ENCODE assay signal across 14 cellular contexts in the genomic region with DNA sequence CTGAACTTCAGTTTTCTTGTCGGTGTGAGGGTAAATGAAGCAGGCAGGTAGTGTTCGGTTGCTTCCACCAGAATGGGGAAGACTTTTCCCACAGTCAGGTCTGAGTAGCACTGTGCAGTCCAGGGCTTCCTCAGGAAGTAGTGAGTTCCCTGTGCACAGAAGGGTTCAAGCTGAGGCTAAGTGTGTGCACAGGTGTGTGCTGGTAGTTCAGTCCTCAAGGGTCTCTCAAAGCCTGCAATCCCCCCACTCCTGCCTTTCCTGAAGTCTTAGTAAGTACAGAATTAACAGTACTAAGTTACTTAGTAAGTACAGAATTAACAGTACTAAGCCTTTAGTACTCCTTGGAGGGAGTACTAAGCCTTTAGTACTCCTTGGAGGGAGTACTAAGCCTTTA. TPM values are rescaled to one million over a fixed set of nuclear protein-coding genes. Genes with fewer than 3 reads are reported as not detected.
A peak's percentile ranks its signal among the peaks of the same experiment; 100 is the strongest.
DNase-seq lines count a peak whose midpoint lies in the region; ATAC-seq and TF ChIP-seq lines count a peak whose summit lies in the region.
"Had no signal": no experiment of that assay in that cellular context is flagged by ENCODE, and none has a peak within 500 bp of the region (broad histone marks: within the 10 kb centered on the region; RNA-seq: fewer than 3 reads in every experiment).

No MANE protein-coding gene starts in this region.

- peaks cover 8% of the 10 kb centered on the region for H3K36me3 Mint-ChIP-seq in nephron (ENCODE audit: low read depth)
- H3K36me3 Mint-ChIP-seq: IgD-negative memory B cell had no signal

- no peak for ATAC-seq in PC-3
- no peak for ATAC-seq in GM21529 (IDR thresholded peaks at IDR 0.05; ENCODE audit: unreplicated experiment)
- ATAC-seq in HG03025 (IDR thresholded peaks at IDR 0.05; ENCODE audit: low FRiP score, unreplicated experiment), result no peak
- ATAC-seq: Panc1 had no signal

- H3K9ac ChIP-seq in PC-3 (ENCODE audit: low read length), result no peak overlapping the region

- H3K4me1 Mint-ChIP-seq in nephron, result peaks cover 69% of the 10 kb centered on the region

- H3K4me3 ChIP-seq in PC-3 (ENCODE audit: low read length) (peak overlapping the region; percentile 78), esophagus squamous epithelium (peak overlapping the region in 3 of 4 donors; percentile 43 to 73 (median 56)), tibial nerve (peak overlapping the region in 3 of 4 donors; percentile 42 to 61 (median 59))

- H3K4me2 ChIP-seq in PC-3 (ENCODE audit: low read length), result peak overlapping the region; percentile 96

- TF ChIP-seq CTCF in PC-3 (conservative IDR thresholded peaks at IDR 0.05; ENCODE audit: low read depth, low read length), result no peak
- no peak for TF ChIP-seq CTCF in esophagus squamous epithelium (IDR thresholded peaks at IDR 0.05)
- no peak for TF ChIP-seq CTCF in nephron (IDR thresholded peaks at IDR 0.05; ENCODE audit: unreplicated experiment in 3 of 3)
- TF ChIP-seq CTCF in tibial nerve (IDR thresholded peaks at IDR 0.05), result no peak

- no peaks in the 10 kb centered on the region for H3K9me2 ChIP-seq in PC-3 (replicated peaks; ENCODE audit: low read length)

- CTCF ChIA-PET in PC-3 (lab: Charles Lee), result no interaction called here

- H3K27me3 Mint-ChIP-seq in nephron (ENCODE audit: low read depth), result no peaks in the 10 kb centered on the region

- peak overlapping the region; percentile 95 to 98 (median 97) for H3K4me3 Mint-ChIP-seq in nephron

- no peak overlapping the region for H2AFZ ChIP-seq in PC-3 (ENCODE audit: low read length)

- DNase-seq in PC-3 (no peak), esophagus squamous epithelium (lab: John Stamatoyannopoulos, UW) (no peak), tibial nerve (ENCODE audit: low spot score in 2 of 2) (no peak), kidney glomerular epithelial cell (lab: John Stamatoyannopoulos, UW) (no peak)
- DNase-seq in activated CD8-positive, alpha-beta memory T cell treated with anti-CD3 and anti-CD28 coated beads for 24 hours, result no peak
- DNase-seq: activated naive CD4-positive, alpha-beta T cell treated with Interleukin-2 at 50 U/mL for 16 hours; effector CD4-positive, alpha-beta T cell; NCI-H2081; stimulated activated CD8-positive, alpha-beta memory T cell treated with anti-CD3 and anti-CD28 coated beads, Interleukin-4, amount 100 ng/mL, for 48 hours had no signal

- peak overlapping the region; percentile 93 to 95 (median 94) for H3K27ac Mint-ChIP-seq in nephron
- H3K27ac Mint-ChIP-seq: IgD-negative memory B cell had no signal

- no peaks in the 10 kb centered on the region for H3F3A ChIP-seq in PC-3 (ENCODE audit: low read length, unreplicated experiment)

- POLR2A ChIA-PET in PC-3 (lab: Charles Lee; ENCODE audit: unreplicated experiment), result no interaction called here

- H3K27ac ChIP-seq in PC-3 (ENCODE audit: low read length) (no peak overlapping the region), esophagus squamous epithelium (peak overlapping the region in 3 of 4 donors; percentile 69 to 78 (median 76)), tibial nerve (peak overlapping the region in 2 of 4 donors; percentile 36 to 67)

- intact Hi-C loops in PC-3 (cut with micrococcal nuclease), result no loop called here
- intact Hi-C loops in esophagus squamous epithelium (cut with DNase I), result no loop called here

- H3K27me3 ChIP-seq in PC-3 (ENCODE audit: low read length) (no peaks in the 10 kb centered on the region), esophagus squamous epithelium (peaks cover 0 to 37% (median 0%) of the 10 kb centered on the region in 4 donors), tibial nerve (peaks cover 0 to 12% of the 10 kb centered on the region in 2 donors)

- no peaks in the 10 kb centered on the region for H3K9me3 Mint-ChIP-seq in nephron
- H3K9me3 Mint-ChIP-seq: IgD-negative memory B cell had no signal

- H3K36me3 ChIP-seq in PC-3 (ENCODE audit: low read depth, low read length), result no peaks in the 10 kb centered on the region
- no peaks in the 10 kb centered on the region for H3K36me3 ChIP-seq in esophagus squamous epithelium
- H3K36me3 ChIP-seq in tibial nerve, result no peaks in the 10 kb centered on the region

- H3K9me3 ChIP-seq in PC-3 (ENCODE audit: low read length) (no peaks in the 10 kb centered on the region), esophagus squamous epithelium (no peaks in the 10 kb centered on the region), tibial nerve (no peaks in the 10 kb centered on the region)

- TF ChIP-seq POLR2A in esophagus squamous epithelium (IDR thresholded peaks at IDR 0.05), result no peak
- TF ChIP-seq POLR2A in tibial nerve (IDR thresholded peaks at IDR 0.05), result no peak

- BruUV-seq in PC-3 (replicated peaks; lab: Mats Ljungman, UMichigan), result no TSS peak

- no peak for TF ChIP-seq EP300 in tibial nerve (IDR thresholded peaks at IDR 0.05)

- H3K79me2 ChIP-seq in PC-3 (ENCODE audit: low read length), result no peaks in the 10 kb centered on the region

- H3K4me1 ChIP-seq in PC-3 (ENCODE audit: insufficient read depth, low read length), result peaks cover 12% of the 10 kb centered on the region
- peaks cover 24 to 70% (median 38%) of the 10 kb centered on the region in 3 donors for H3K4me1 ChIP-seq in esophagus squamous epithelium
- peaks cover 0 to 37% (median 20%) of the 10 kb centered on the region in 4 donors for H3K4me1 ChIP-seq in tibial nerve

- 64% methylated on average over 2 of the region's 2 CpGs; no CpG with 5 or more reads in 1 of the 2 donors for WGBS in esophagus squamous epithelium, 2 donors
- 29 to 49% methylated on average over 1 to 2 of the region's 2 CpGs for WGBS in tibial nerve, 2 donors

- H4K20me1 ChIP-seq in PC-3 (ENCODE audit: low read length), result no peaks in the 10 kb centered on the region

RNA-seq across cellular contexts. Expression of a gene that starts 1.4 kb away (rescaled TPM):
- total RNA-seq in PC-3 (2014; rRNA removed) (15.2 and 17.6 TPM in 2 replicates), esophagus squamous epithelium (10 to 100 TPM; 28.3 to 48.8 (median 38.1) TPM), tibial nerve (10 to 100 TPM; 35.2 to 56.4 (median 51.4) TPM)
